19 cellular contexts compared by ENCODE assay signal in genomic region chr16:17387226-17387625, GRCh38.
"Had no signal": no experiment of that assay in that cellular context is flagged by ENCODE, and none has a peak within 500 bp of the region (broad histone marks: within the 10 kb centered on the region; RNA-seq: fewer than 3 reads in every experiment).

No MANE protein-coding gene starts in this region.

- H3K36me3 ChIP-seq: cardiac muscle cell, left ventricle myocardium inferior, upper lobe of left lung had no signal

- H3K27me3 ChIP-seq: body of pancreas, cardiac muscle cell, upper lobe of left lung had no signal

- H3K27me3 Mint-ChIP-seq: activated naive CD4-positive, alpha-beta T cell treated with anti-CD3 and anti-CD28 coated beads, Interleukin-2, amount 50 U/mL, for 24 hours; dendritic cell treated with granulocyte-macrophage colony-stimulating factor and Interleukin-4, amounts not matched to agents 40 ng/mL and 50 ng/mL, for 4 days; effector memory CD8-positive, alpha-beta T cell; naive thymus-derived CD4-positive, alpha-beta T cell had no signal

- H3K4me3 ChIP-seq: body of pancreas, cardiac muscle cell, left ventricle myocardium inferior, upper lobe of left lung had no signal

- H3K27ac ChIP-seq: body of pancreas, cardiac muscle cell, left ventricle myocardium inferior, upper lobe of left lung had no signal

- H3K4me3 Mint-ChIP-seq: activated CD8-positive, alpha-beta T cell treated with anti-CD3 and anti-CD28 coated beads, Interleukin-2, amount 10 ng/mL, durations not matched to agents 7 days and 5 days; activated naive CD4-positive, alpha-beta T cell treated with anti-CD3 and anti-CD28 coated beads, Interleukin-2, amount 50 U/mL, for 24 hours; activated T-helper 1 cell treated with anti-CD3 and anti-CD28 coated beads, Interleukin-12 subunit alpha, Interleukin-12 subunit beta, Interleukin-2, Interleukin-4 antibody, amounts not matched to agents 30 ng/mL and 10 ng/mL and 1 ng/mL, durations not matched to agents 14 hours and 24 hours and 36 hours; dendritic cell treated with granulocyte-macrophage colony-stimulating factor and Interleukin-4, amounts not matched to agents 40 ng/mL and 50 ng/mL, for 4 days; effector memory CD8-positive, alpha-beta T cell; naive thymus-derived CD4-positive, alpha-beta T cell; T-helper 2 cell treated with Interferon-gamma antibody and Interleukin-4, amounts not matched to agents 5 μg/mL and 100 μg/mL, for 36 hours had no signal

- DNase-seq: activated CD4-positive, alpha-beta T cell treated with anti-CD3 and anti-CD28 coated beads for 1 hour; activated CD4-positive, alpha-beta T cell treated with anti-CD3 and anti-CD28 coated beads, Interleukin-2, amount 50 U/mL, for 1 hour; activated CD8-positive, alpha-beta T cell treated with anti-CD3 and anti-CD28 coated beads, Interleukin-2, amount 10 ng/mL, durations not matched to agents 7 days and 5 days; activated gamma-delta T cell; anterior cingulate cortex; body of pancreas; effector memory CD8-positive, alpha-beta T cell; hypothalamus; left ventricle myocardium inferior; naive thymus-derived CD4-positive, alpha-beta T cell; stimulated activated CD4-positive, alpha-beta T cell treated with anti-CD3 and anti-CD28 coated beads, Interleukin-4, amount 100 ng/mL, for 4 hours; stimulated activated naive CD8-positive, alpha-beta T cell treated with anti-CD3 and anti-CD28 coated beads, Interleukin-15, Interleukin-2, amounts not matched to agents 100 U/mL and 50 U/mL, for 24 hours; upper lobe of left lung had no signal

- H3K9me3 ChIP-seq: body of pancreas, left ventricle myocardium inferior, upper lobe of left lung had no signal

- H3K27ac Mint-ChIP-seq: activated CD8-positive, alpha-beta T cell treated with anti-CD3 and anti-CD28 coated beads, Interleukin-2, amount 10 ng/mL, durations not matched to agents 7 days and 5 days; activated naive CD4-positive, alpha-beta T cell treated with anti-CD3 and anti-CD28 coated beads, Interleukin-2, amount 50 U/mL, for 24 hours; activated T-helper 1 cell treated with anti-CD3 and anti-CD28 coated beads, Interleukin-12 subunit alpha, Interleukin-12 subunit beta, Interleukin-2, Interleukin-4 antibody, amounts not matched to agents 30 ng/mL and 10 ng/mL and 1 ng/mL, durations not matched to agents 14 hours and 24 hours and 36 hours; dendritic cell treated with granulocyte-macrophage colony-stimulating factor and Interleukin-4, amounts not matched to agents 40 ng/mL and 50 ng/mL, for 4 days; effector memory CD8-positive, alpha-beta T cell; progenitor cell of endocrine pancreas; T-helper 2 cell treated with Interferon-gamma antibody and Interleukin-4, amounts not matched to agents 5 μg/mL and 100 μg/mL, for 36 hours had no signal

- H3K9me3 Mint-ChIP-seq: activated naive CD4-positive, alpha-beta T cell treated with anti-CD3 and anti-CD28 coated beads, Interleukin-2, amount 50 U/mL, for 24 hours; activated T-helper 1 cell treated with anti-CD3 and anti-CD28 coated beads, Interleukin-12 subunit alpha, Interleukin-12 subunit beta, Interleukin-2, Interleukin-4 antibody, amounts not matched to agents 30 ng/mL and 10 ng/mL and 1 ng/mL, durations not matched to agents 14 hours and 24 hours and 36 hours; dendritic cell treated with granulocyte-macrophage colony-stimulating factor and Interleukin-4, amounts not matched to agents 40 ng/mL and 50 ng/mL, for 4 days; effector memory CD8-positive, alpha-beta T cell; naive thymus-derived CD4-positive, alpha-beta T cell; T-helper 2 cell treated with Interferon-gamma antibody and Interleukin-4, amounts not matched to agents 5 μg/mL and 100 μg/mL, for 36 hours had no signal
